21 cellular contexts compared by ENCODE assay signal in genomic region chr12:13539051-13539450, GRCh38.
"Had no signal": no experiment of that assay in that cellular context is flagged by ENCODE, and none has a peak within 500 bp of the region (broad histone marks: within the 10 kb centered on the region; RNA-seq: fewer than 3 reads in every experiment).

No MANE protein-coding gene starts in this region.

- H3K27ac ChIP-seq: coronary artery, foreskin keratinocyte, neutrophil, pancreas, psoas muscle, thyroid gland had no signal

- ATAC-seq: activated CD4-positive, CD25-positive, alpha-beta regulatory T cell treated with anti-CD3 and anti-CD28 coated beads, Interleukin-2, amount 50 U/mL, for 24 hours; activated T-cell treated with anti-CD3 and anti-CD28 coated beads, Interleukin-2, amount 50 U/mL, for 72 hours; foreskin keratinocyte; left ventricle myocardium superior; pancreas; psoas muscle; right cardiac atrium; stimulated activated naive CD8-positive, alpha-beta T cell treated with anti-CD3 and anti-CD28 coated beads, Interleukin-15, Interleukin-2, amounts not matched to agents 100 U/mL and 50 U/mL, for 24 hours had no signal

- H3K27me3 ChIP-seq: foreskin keratinocyte, neutrophil, pancreas, thyroid gland had no signal

- H3K36me3 ChIP-seq: neutrophil, pancreas, thyroid gland had no signal

- H3K4me1 ChIP-seq: foreskin keratinocyte, pancreas, psoas muscle had no signal

- H3K9me3 ChIP-seq: neutrophil, pancreas, psoas muscle, thyroid gland had no signal

- H3K4me3 ChIP-seq: coronary artery, pancreas, psoas muscle, thyroid gland had no signal

- DNase-seq: activated CD4-positive, alpha-beta memory T cell treated with anti-CD3 and anti-CD28 coated beads, Interleukin-2, amount 10 ng/mL, durations not matched to agents 7 days and 5 days; activated CD4-positive, alpha-beta T cell treated with anti-CD3 and anti-CD28 coated beads, Interleukin-2, amount 10 ng/mL, durations not matched to agents 24 days and 14 days; activated effector memory CD4-positive, alpha-beta T cell treated with Interleukin-2 at 50 U/mL for 16 hours; activated naive CD4-positive, alpha-beta T cell treated with anti-CD3 and anti-CD28 coated beads for 36 hours; activated naive CD8-positive, alpha-beta T cell treated with anti-CD3 and anti-CD28 coated beads, Interleukin-2, amount 10 ng/mL, durations not matched to agents 7 days and 5 days; activated T-cell treated with anti-CD3 and anti-CD28 coated beads, Interleukin-2, amount 50 U/mL, for 72 hours; amniotic stem cell; cerebellar nuclear complex; endodermal cell; foreskin keratinocyte; left ventricle myocardium superior; pancreas; psoas muscle; right cardiac atrium; stimulated activated CD4-positive, alpha-beta T cell treated with anti-CD3 and anti-CD28 coated beads, Interleukin-12 subunit alpha, Interleukin-12 subunit beta, amount 100 ng/mL, for 4 hours; stimulated activated CD4-positive, alpha-beta T cell treated with anti-CD3 and anti-CD28 coated beads, Interleukin-4, amount 100 ng/mL, for 4 hours; stimulated activated naive CD8-positive, alpha-beta T cell treated with anti-CD3 and anti-CD28 coated beads, Interleukin-15, Interleukin-2, amounts not matched to agents 100 U/mL and 50 U/mL, for 24 hours; thyroid gland had no signal
